ENCODE assay signal across 1 cellular context in genomic region chr20:35301426-35301825, GRCh38.
TF ChIP-seq lines count a peak whose summit lies in the region.

No MANE protein-coding gene starts in this region.

TF ChIP-seq in IMR-90, 13 proteins besides CTCF, POLR2A, EP300 and RAD21:
- TF ChIP-seq BHLHE40 (IDR thresholded peaks at IDR 0.05; ENCODE audit: low read depth, low read length) (no peak), RFX5 (IDR thresholded peaks at IDR 0.05; ENCODE audit: low read depth, low read length) (no peak), ELK1 (IDR thresholded peaks at IDR 0.05; ENCODE audit: borderline replicate concordance, low read depth, low read length) (no peak), CHD1 (IDR thresholded peaks at IDR 0.05; ENCODE audit: low read depth, low read length) (no peak), MAFK (IDR thresholded peaks at IDR 0.05; ENCODE audit: low read depth, low read length) (no peak), MXI1 (IDR thresholded peaks at IDR 0.05; ENCODE audit: borderline replicate concordance, low read depth, low read length) (no peak), MAZ (IDR thresholded peaks at IDR 0.05; ENCODE audit: borderline replicate concordance, low read depth, low read length) (0 out of 2 replicates have a peak, but pooled peaks have one; percentile 13)
